In the genomic region with DNA sequence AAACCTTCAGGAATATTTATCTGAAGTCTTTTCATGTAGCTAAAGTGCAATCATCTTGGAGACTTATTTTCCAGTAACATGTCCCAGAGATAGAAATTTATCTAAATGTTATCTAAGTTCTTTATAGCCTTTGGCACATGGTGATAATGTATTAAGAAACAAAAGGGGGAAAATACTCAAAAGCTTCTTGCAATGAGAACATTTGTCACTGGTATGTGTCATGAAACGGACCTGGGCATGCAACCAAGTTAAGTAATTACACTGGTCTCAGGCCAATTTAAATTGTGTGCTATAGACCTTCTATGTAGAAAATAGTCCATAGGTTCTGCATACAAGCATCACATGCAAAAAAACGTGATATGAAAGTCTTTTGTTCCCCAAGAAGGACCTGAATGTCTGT, we compare ENCODE assay signal across 15 cellular contexts.
DNase-seq lines count a peak whose midpoint lies in the region; ATAC-seq and TF ChIP-seq lines count a peak whose summit lies in the region.
"Had no signal": no experiment of that assay in that cellular context is flagged by ENCODE, and none has a peak within 500 bp of the region (broad histone marks: within the 10 kb centered on the region; RNA-seq: fewer than 3 reads in every experiment).

No MANE protein-coding gene starts in this region.

- H3K4me1 ChIP-seq in RWPE2 (ENCODE audit: insufficient read depth, poor library complexity, severe bottlenecking) (peaks cover 18% of the 10 kb centered on the region), uterus (peaks cover 0 to 4% of the 10 kb centered on the region in 2 donors)
- H3K4me1 ChIP-seq: upper lobe of right lung had no signal

- H3K27me3 ChIP-seq in RWPE2 (ENCODE audit: insufficient read depth, poor library complexity, severe bottlenecking) (no peaks in the 10 kb centered on the region), uterus (no peaks in the 10 kb centered on the region), dorsolateral prefrontal cortex (no peaks in the 10 kb centered on the region)
- H3K27me3 ChIP-seq: upper lobe of right lung had no signal

- ATAC-seq in Right ventricle myocardium superior (ENCODE audit: poor library complexity) (peak; percentile 57), RWPE2 (ENCODE audit: low read depth) (peak; percentile 53; the same call in 1 of the 3 replicates), GM18517 (IDR thresholded peaks at IDR 0.05; ENCODE audit: unreplicated experiment) (no peak)
- ATAC-seq: activated T-helper 17 cell treated with anti-CD3 and anti-CD28 coated beads, Interleukin-2, amount 50 U/mL, for 72 hours; GM23338; upper lobe of right lung had no signal

- no peak for TF ChIP-seq POLR2A in uterus (IDR thresholded peaks at IDR 0.05)

- H3K36me3 ChIP-seq in RWPE2 (ENCODE audit: low read depth) = no peaks in the 10 kb centered on the region
- no peaks in the 10 kb centered on the region for H3K36me3 ChIP-seq in uterus
- H3K36me3 ChIP-seq: upper lobe of right lung had no signal

- H3K4me3 ChIP-seq in RWPE2 (ENCODE audit: severe bottlenecking) (no peak overlapping the region), fibroblast of the aortic adventitia (ENCODE audit: low read depth, low read length) (no peak overlapping the region), uterus (no peak overlapping the region), dorsolateral prefrontal cortex (no peak overlapping the region)
- H3K4me3 ChIP-seq: GM23338, upper lobe of right lung had no signal

- H3K9me3 ChIP-seq in RWPE2 (ENCODE audit: severe bottlenecking) (peaks cover 7% of the 10 kb centered on the region), uterus (peaks cover 0 to 3% of the 10 kb centered on the region in 2 donors)
- H3K9me3 ChIP-seq: upper lobe of right lung had no signal

- intact Hi-C loops in Right ventricle myocardium superior (cut with DNase I) (no loop called here), cardiac septum (cut with DNase I) (no loop called here), uterus (cut with DNase I; ENCODE audit: low total_unique reads) (no loop called here), dorsolateral prefrontal cortex (cut with DNase I) (no loop called here)

- DNase-seq in Right ventricle myocardium superior = no peak
- DNase-seq in cardiac septum (ENCODE audit: low spot score) = no peak
- no peak for DNase-seq in RWPE2 (ENCODE audit: low spot score)
- DNase-seq in fibroblast of the aortic adventitia (ENCODE audit: low read depth) = peak; percentile 86
- peak in 1 of 2 donors; percentile 24 for DNase-seq in uterus
- DNase-seq in ureter (ENCODE audit: low spot score) = no peak
- no peak for DNase-seq in dorsolateral prefrontal cortex
- DNase-seq: activated CD4-positive, alpha-beta T cell treated with anti-CD3 and anti-CD28 coated beads, Interleukin-2, amount 50 U/mL, for 48 hours; central memory CD4-positive, alpha-beta T cell; NCI-H524; RPMI8226; upper lobe of right lung had no signal

- TF ChIP-seq CTCF in RWPE2 (IDR thresholded peaks at IDR 0.05; ENCODE audit: poor library complexity, severe bottlenecking) = no peak
- no peak for TF ChIP-seq CTCF in fibroblast of the aortic adventitia (IDR thresholded peaks at IDR 0.05; ENCODE audit: insufficient read depth, low read length)
- no peak for TF ChIP-seq CTCF in uterus (IDR thresholded peaks at IDR 0.05)
- no peak for TF ChIP-seq CTCF in dorsolateral prefrontal cortex (IDR thresholded peaks at IDR 0.05 in 54 of 56, conservative IDR thresholded peaks at IDR 0.05 in 2 of 56; ENCODE audit: low read depth in 1 of 56, partially characterized antibody in 56 of 56)

- H3K27ac ChIP-seq in RWPE2 (ENCODE audit: poor library complexity, severe bottlenecking) (no peak overlapping the region), uterus (peak overlapping the region; percentile 37 to 53), dorsolateral prefrontal cortex (no peak overlapping the region)
- H3K27ac ChIP-seq: upper lobe of right lung had no signal

Comparison
In these comparisons a context has a peak if more than half of its experiments do, and no peak if none do; other contexts are left out.
1. H3K27ac ChIP-seq: peak in uterus (2 of 2); none in RWPE2 (single experiment) and dorsolateral prefrontal cortex (0 of 59).